Comparison of ENCODE assay signal across 17 cellular contexts in the genomic region with DNA sequence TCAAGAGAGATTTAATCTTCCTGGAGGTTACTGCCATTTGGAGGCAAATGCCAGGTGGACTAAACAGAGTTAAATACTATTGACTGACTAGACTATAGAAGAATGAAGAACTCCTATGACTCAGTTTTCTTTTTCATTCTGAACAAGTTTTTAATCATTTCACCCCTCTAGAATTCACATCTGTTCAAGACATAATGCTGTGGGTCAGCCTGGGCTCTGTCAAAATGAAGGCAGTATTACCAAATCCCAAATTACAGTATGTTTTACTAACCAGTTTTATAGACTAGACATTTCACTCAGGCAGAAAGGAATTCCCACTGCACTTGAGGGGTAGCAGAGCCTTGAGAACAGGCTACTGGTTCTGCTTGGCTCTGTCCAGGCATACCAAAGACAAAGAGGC.
DNase-seq lines count a peak whose midpoint lies in the region; ATAC-seq, FAIRE-seq and TF ChIP-seq lines count a peak whose summit lies in the region.
"Had no signal": no experiment of that assay in that cellular context is flagged by ENCODE, and none has a peak within 500 bp of the region (broad histone marks: within the 10 kb centered on the region; RNA-seq: fewer than 3 reads in every experiment).

No MANE protein-coding gene starts in this region.

- H3K27me3 ChIP-seq in GM23248 (replicated peaks; ENCODE audit: insufficient read depth): no peaks in the 10 kb centered on the region

- peaks cover 7% of the 10 kb centered on the region; the same call in 1 of the 2 replicates for H3F3A ChIP-seq in GM23248 (ENCODE audit: insufficient read depth)

- H3K27ac ChIP-seq in GM23248: no peak overlapping the region
- H3K27ac ChIP-seq: PC-9, SK-N-MC had no signal

- DNase-seq in AG09309 (ENCODE audit: low read depth) (peak; percentile 29), GM23248 (peak; percentile 54), amniotic stem cell (lab: John Stamatoyannopoulos, UW) (peak; percentile 10), iris pigment epithelial cell (ENCODE audit: low read depth) (peak; percentile 18), H54 (ENCODE audit: insufficient read length, low spot score) (no peak), nucleus accumbens (lab: John Stamatoyannopoulos, UW) (no peak)
- DNase-seq in activated CD4-positive, alpha-beta T cell treated with anti-CD3 and anti-CD28 coated beads, Interleukin-2, amount 10 ng/mL, durations not matched to agents 24 days and 14 days: no peak
- DNase-seq: CD4-positive, alpha-beta memory T cell; NCI-H1048; NCI-H146; NCI-H345; NCI-H526 treated with DMSO at 0.1 percent for 48 hours; PC-9 had no signal

- no peaks in the 10 kb centered on the region for H3K4me1 Mint-ChIP-seq in activated CD4-positive, alpha-beta T cell treated with anti-CD3 and anti-CD28 coated beads, Interleukin-2, amount 10 ng/mL, durations not matched to agents 24 days and 14 days

- H3K36me3 Mint-ChIP-seq in activated CD4-positive, alpha-beta T cell treated with anti-CD3 and anti-CD28 coated beads, Interleukin-2, amount 10 ng/mL, durations not matched to agents 24 days and 14 days (ENCODE audit: low read depth): no peaks in the 10 kb centered on the region
- H3K36me3 Mint-ChIP-seq: CD4-positive, alpha-beta memory T cell had no signal

- H3K4me3 Mint-ChIP-seq in activated CD4-positive, alpha-beta T cell treated with anti-CD3 and anti-CD28 coated beads, Interleukin-2, amount 10 ng/mL, durations not matched to agents 24 days and 14 days: no peak overlapping the region
- H3K4me3 Mint-ChIP-seq: CD4-positive, alpha-beta memory T cell had no signal

- H3K4me3 ChIP-seq in AG09309 (ENCODE audit: control insufficient read depth, low read depth, low read length) (no peak overlapping the region), GM23248 (no peak overlapping the region)
- H3K4me3 ChIP-seq: PC-9, SK-N-MC had no signal

- peak overlapping the region; percentile 27 for H3K4me2 ChIP-seq in GM23248 (ENCODE audit: unreplicated experiment)
- H3K4me2 ChIP-seq: PC-9 had no signal

- no peak for ATAC-seq in GM21786 (IDR thresholded peaks at IDR 0.05; ENCODE audit: unreplicated experiment)

- no peaks in the 10 kb centered on the region for H4K20me1 ChIP-seq in GM23248 (ENCODE audit: insufficient read depth)

- no peaks in the 10 kb centered on the region for H3K79me2 ChIP-seq in GM23248 (ENCODE audit: insufficient read depth)

- no peaks in the 10 kb centered on the region for H3K36me3 ChIP-seq in GM23248 (ENCODE audit: low read depth)

- TF ChIP-seq POLR2A in H54 (IDR thresholded peaks at IDR 0.05; ENCODE audit: low read depth, low read length): no peak

- FAIRE-seq in H54 (lab: Jason Lieb, UNC): no peak
- FAIRE-seq: A204.1, D721Med had no signal

- H3K27me3 Mint-ChIP-seq in activated CD4-positive, alpha-beta T cell treated with anti-CD3 and anti-CD28 coated beads, Interleukin-2, amount 10 ng/mL, durations not matched to agents 24 days and 14 days: no peaks in the 10 kb centered on the region

- no peaks in the 10 kb centered on the region for H3K9me3 ChIP-seq in GM23248 (ENCODE audit: low read depth)

- no peak overlapping the region for H3K9ac ChIP-seq in GM23248

- intact Hi-C loops in activated CD4-positive, alpha-beta T cell treated with anti-CD3 and anti-CD28 coated beads, Interleukin-2, amount 10 ng/mL, durations not matched to agents 24 days and 14 days (cut with micrococcal nuclease): no loop called here

- H3K27ac Mint-ChIP-seq in activated CD4-positive, alpha-beta T cell treated with anti-CD3 and anti-CD28 coated beads, Interleukin-2, amount 10 ng/mL, durations not matched to agents 24 days and 14 days: no peak overlapping the region
- H3K27ac Mint-ChIP-seq: CD4-positive, alpha-beta memory T cell had no signal

- peak overlapping the region; percentile 15; the same call in 1 of the 2 replicates for H2AFZ ChIP-seq in GM23248
- H2AFZ ChIP-seq: PC-9 had no signal

- no peak for TF ChIP-seq CTCF in AG09309 (IDR thresholded peaks at IDR 0.05; ENCODE audit: control insufficient read depth, insufficient read depth, low read depth, low read length, missing control alignments)

- in situ Hi-C loops in GM23248 (cut with MboI): no loop called here

- H3K4me1 ChIP-seq in GM23248 (ENCODE audit: insufficient read depth): peaks cover 10% of the 10 kb centered on the region

- no peaks in the 10 kb centered on the region for H3K9me3 Mint-ChIP-seq in activated CD4-positive, alpha-beta T cell treated with anti-CD3 and anti-CD28 coated beads, Interleukin-2, amount 10 ng/mL, durations not matched to agents 24 days and 14 days

- 0 out of 2 replicates have a peak, but pooled peaks cover 3% of the 10 kb centered on the region for H3K9me2 ChIP-seq in GM23248 (ENCODE audit: insufficient read depth)

Comparison
In these comparisons a context has a peak if more than half of its experiments do, and no peak if none do; other contexts are left out.
1. DNase-seq: peak in AG09309 (single experiment), GM23248 (single experiment), amniotic stem cell (single experiment) and iris pigment epithelial cell (single experiment); none in H54 (single experiment), activated CD4-positive, alpha-beta T cell treated with anti-CD3 and anti-CD28 coated beads, Interleukin-2, amount 10 ng/mL, durations not matched to agents 24 days and 14 days (single experiment) and nucleus accumbens (0 of 56).